In the genomic region with DNA sequence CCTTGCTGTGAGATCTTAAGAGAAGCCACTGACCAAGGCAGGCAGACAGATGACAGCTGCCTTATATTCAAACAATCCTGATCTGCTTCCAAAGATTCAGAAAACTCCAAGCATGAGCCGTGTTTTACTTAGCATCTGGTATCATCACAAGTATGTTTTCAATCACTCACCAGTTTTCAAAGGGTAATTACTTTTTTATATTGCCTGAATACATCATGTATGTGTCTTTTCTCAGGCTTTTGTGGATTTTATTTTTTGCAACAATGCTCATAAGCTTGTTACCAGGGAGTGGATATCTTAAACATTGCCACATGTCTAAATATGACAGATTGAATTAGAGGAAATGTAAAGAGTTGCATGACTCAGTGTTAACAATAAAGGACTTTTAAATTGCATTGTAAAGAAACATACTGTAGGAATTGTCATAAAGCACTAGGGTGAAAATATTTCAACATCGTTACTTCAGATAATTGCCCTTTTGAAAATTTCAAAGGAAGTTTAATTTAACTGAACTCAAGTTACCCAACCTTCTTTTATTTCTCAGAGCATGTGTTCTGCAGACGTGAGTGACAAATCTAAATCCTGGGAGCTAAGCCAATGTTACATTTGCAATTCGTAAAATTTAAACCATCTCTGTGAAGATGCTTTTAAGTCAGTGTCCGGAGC, we compare ENCODE assay signal across 17 cellular contexts.
DNase-seq lines count a peak whose midpoint lies in the region; ATAC-seq and TF ChIP-seq lines count a peak whose summit lies in the region.
"Had no signal": no experiment of that assay in that cellular context is flagged by ENCODE, and none has a peak within 500 bp of the region (broad histone marks: within the 10 kb centered on the region; RNA-seq: fewer than 3 reads in every experiment).

No MANE protein-coding gene starts in this region.

- no peaks in the 10 kb centered on the region for H3K9me3 ChIP-seq in transverse colon
- H3K9me3 ChIP-seq: ascending aorta, Peyer's patch, prostate gland, thoracic aorta had no signal

- TF ChIP-seq CTCF in foreskin fibroblast (IDR thresholded peaks at IDR 0.05; ENCODE audit: low read depth, low read length): no peak
- TF ChIP-seq CTCF in transverse colon (IDR thresholded peaks at IDR 0.05): no peak

- peaks cover 0 to 18% (median 5%) of the 10 kb centered on the region in 4 donors for H3K4me1 ChIP-seq in transverse colon
- H3K4me1 ChIP-seq: ascending aorta, Peyer's patch, prostate gland had no signal

- DNase-seq in SIG-M5 treated with dmso at 0.1 percent for 504 hours (lab: John Stamatoyannopoulos, UW; ENCODE audit: unreplicated experiment): peak; percentile 54
- DNase-seq in SIG-M5 (lab: John Stamatoyannopoulos, UW): no peak
- DNase-seq in foreskin fibroblast: peak; percentile 81 to 90
- DNase-seq in transverse colon: no peak
- no peak for DNase-seq in mucosa of gallbladder (ENCODE audit: low spot score)
- DNase-seq: activated T-cell treated with anti-CD3 and anti-CD28 coated beads, Interleukin-2, amount 50 U/mL, for 4 hours; AML-193; GDM1; Peyer's patch; WERI-Rb-1 had no signal

- no peak for TF ChIP-seq EP300 in transverse colon (IDR thresholded peaks at IDR 0.05; ENCODE audit: low read depth)

- 27 to 30% methylated on average over 5 of the region's 5 CpGs for WGBS in transverse colon (ENCODE audit: low coverage in 1 of 2), 2 donors

- intact Hi-C loops in transverse colon (cut with DNase I; ENCODE audit: low total_unique reads): no loop called here

- peak; percentile 87 for ATAC-seq in SK-N-SH treated with all-trans-retinoic acid at 6 μM for 48 hours
- ATAC-seq in HG03139 (IDR thresholded peaks at IDR 0.05; ENCODE audit: unreplicated experiment): no peak
- no peak for ATAC-seq in GM18867 (IDR thresholded peaks at IDR 0.05; ENCODE audit: unreplicated experiment)
- ATAC-seq: activated T-cell treated with anti-CD3 and anti-CD28 coated beads, Interleukin-2, amount 50 U/mL, for 4 hours; HepG2 had no signal

- in situ Hi-C loops in transverse colon (cut with MboI; ENCODE audit: low pct_ligation_motif_present in 1 of 4, low pct_unique_long_range_greater_than_20kb in 1 of 4, low sequenced_read_pairs in 3 of 4): no loop called here

- H3K27ac ChIP-seq in transverse colon: peak overlapping the region; percentile 11 to 26 (median 20)
- H3K27ac ChIP-seq: ascending aorta, Peyer's patch, prostate gland, thoracic aorta, WERI-Rb-1 had no signal

- no peaks in the 10 kb centered on the region for H3K27me3 ChIP-seq in transverse colon
- H3K27me3 ChIP-seq: ascending aorta, Peyer's patch had no signal

- H3K36me3 ChIP-seq in transverse colon: no peaks in the 10 kb centered on the region
- H3K36me3 ChIP-seq: ascending aorta, Peyer's patch, prostate gland, thoracic aorta, WERI-Rb-1 had no signal

- TF ChIP-seq POLR2A in transverse colon (IDR thresholded peaks at IDR 0.05): no peak

- H3K4me3 ChIP-seq in foreskin fibroblast (ENCODE audit: low read depth in 1 of 2, low read length in 2 of 2) (no peak overlapping the region), transverse colon (no peak overlapping the region)
- H3K4me3 ChIP-seq: ascending aorta, Peyer's patch, prostate gland, thoracic aorta had no signal

TF ChIP-seq in SK-N-SH treated with all-trans-retinoic acid at 6 μM for 48 hours, 23 proteins besides CTCF, POLR2A, EP300 and RAD21 (continues in another document):
- TF ChIP-seq, protein P1, sequence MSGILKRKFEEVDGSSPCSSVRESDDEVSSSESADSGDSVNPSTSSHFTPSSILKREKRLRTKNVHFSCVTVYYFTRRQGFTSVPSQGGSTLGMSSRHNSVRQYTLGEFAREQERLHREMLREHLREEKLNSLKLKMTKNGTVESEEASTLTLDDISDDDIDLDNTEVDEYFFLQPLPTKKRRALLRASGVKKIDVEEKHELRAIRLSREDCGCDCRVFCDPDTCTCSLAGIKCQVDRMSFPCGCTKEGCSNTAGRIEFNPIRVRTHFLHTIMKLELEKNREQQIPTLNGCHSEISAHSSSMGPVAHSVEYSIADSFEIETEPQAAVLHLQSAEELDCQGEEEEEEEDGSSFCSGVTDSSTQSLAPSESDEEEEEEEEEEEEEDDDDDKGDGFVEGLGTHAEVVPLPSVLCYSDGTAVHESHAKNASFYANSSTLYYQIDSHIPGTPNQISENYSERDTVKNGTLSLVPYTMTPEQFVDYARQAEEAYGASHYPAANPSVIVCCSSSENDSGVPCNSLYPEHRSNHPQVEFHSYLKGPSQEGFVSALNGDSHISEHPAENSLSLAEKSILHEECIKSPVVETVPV (CRISPR knock-in tag; IDR thresholded peaks at IDR 0.05): peak; percentile 76; the same call in 1 of the 2 replicates
- TF ChIP-seq ZFP3 (CRISPR knock-in tag; IDR thresholded peaks at IDR 0.05) (no peak), ESRRG (CRISPR knock-in tag; IDR thresholded peaks at IDR 0.05) (no peak), SNAI2 (CRISPR knock-in tag; IDR thresholded peaks at IDR 0.05) (no peak), ARNTL (CRISPR knock-in tag; IDR thresholded peaks at IDR 0.05; ENCODE audit: borderline replicate concordance, low read depth) (no peak), BACH2 (CRISPR knock-in tag; IDR thresholded peaks at IDR 0.05; ENCODE audit: borderline replicate concordance) (no peak; the same call in 1 of the 2 replicates), TCF4 (CRISPR knock-in tag; IDR thresholded peaks at IDR 0.05; ENCODE audit: borderline replicate concordance) (peak; percentile 89), ZFP30 (CRISPR knock-in tag; IDR thresholded peaks at IDR 0.05) (no peak), RARB (CRISPR knock-in tag; IDR thresholded peaks at IDR 0.05) (peak; percentile 38; the same call in 1 of the 2 replicates), OSR1 (CRISPR knock-in tag; IDR thresholded peaks at IDR 0.05) (no peak), PPARA (CRISPR knock-in tag; IDR thresholded peaks at IDR 0.05; ENCODE audit: borderline replicate concordance) (no peak), ZNF70 (CRISPR knock-in tag; IDR thresholded peaks at IDR 0.05) (peak; percentile 29; the same call in 1 of the 2 replicates), ISL1 (CRISPR knock-in tag; IDR thresholded peaks at IDR 0.05) (peak; percentile 92), ZC3H10 (CRISPR knock-in tag; IDR thresholded peaks at IDR 0.05) (0 out of 2 replicates have a peak, but pooled peaks have one; percentile 42), CSDC2 (CRISPR knock-in tag; IDR thresholded peaks at IDR 0.05) (no peak), GLIS3 (CRISPR knock-in tag; IDR thresholded peaks at IDR 0.05) (no peak; the same call in 1 of the 2 replicates), ZNF565 (CRISPR knock-in tag; conservative IDR thresholded peaks at IDR 0.05; ENCODE audit: low read depth) (no peak)
- TF ChIP-seq, protein P2, sequence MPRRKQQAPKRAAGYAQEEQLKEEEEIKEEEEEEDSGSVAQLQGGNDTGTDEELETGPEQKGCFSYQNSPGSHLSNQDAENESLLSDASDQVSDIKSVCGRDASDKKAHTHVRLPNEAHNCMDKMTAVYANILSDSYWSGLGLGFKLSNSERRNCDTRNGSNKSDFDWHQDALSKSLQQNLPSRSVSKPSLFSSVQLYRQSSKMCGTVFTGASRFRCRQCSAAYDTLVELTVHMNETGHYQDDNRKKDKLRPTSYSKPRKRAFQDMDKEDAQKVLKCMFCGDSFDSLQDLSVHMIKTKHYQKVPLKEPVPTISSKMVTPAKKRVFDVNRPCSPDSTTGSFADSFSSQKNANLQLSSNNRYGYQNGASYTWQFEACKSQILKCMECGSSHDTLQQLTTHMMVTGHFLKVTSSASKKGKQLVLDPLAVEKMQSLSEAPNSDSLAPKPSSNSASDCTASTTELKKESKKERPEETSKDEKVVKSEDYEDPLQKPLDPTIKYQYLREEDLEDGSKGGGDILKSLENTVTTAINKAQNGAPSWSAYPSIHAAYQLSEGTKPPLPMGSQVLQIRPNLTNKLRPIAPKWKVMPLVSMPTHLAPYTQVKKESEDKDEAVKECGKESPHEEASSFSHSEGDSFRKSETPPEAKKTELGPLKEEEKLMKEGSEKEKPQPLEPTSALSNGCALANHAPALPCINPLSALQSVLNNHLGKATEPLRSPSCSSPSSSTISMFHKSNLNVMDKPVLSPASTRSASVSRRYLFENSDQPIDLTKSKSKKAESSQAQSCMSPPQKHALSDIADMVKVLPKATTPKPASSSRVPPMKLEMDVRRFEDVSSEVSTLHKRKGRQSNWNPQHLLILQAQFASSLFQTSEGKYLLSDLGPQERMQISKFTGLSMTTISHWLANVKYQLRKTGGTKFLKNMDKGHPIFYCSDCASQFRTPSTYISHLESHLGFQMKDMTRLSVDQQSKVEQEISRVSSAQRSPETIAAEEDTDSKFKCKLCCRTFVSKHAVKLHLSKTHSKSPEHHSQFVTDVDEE (CRISPR knock-in tag; IDR thresholded peaks at IDR 0.05): peak; percentile 92
- TF ChIP-seq, protein P3, sequence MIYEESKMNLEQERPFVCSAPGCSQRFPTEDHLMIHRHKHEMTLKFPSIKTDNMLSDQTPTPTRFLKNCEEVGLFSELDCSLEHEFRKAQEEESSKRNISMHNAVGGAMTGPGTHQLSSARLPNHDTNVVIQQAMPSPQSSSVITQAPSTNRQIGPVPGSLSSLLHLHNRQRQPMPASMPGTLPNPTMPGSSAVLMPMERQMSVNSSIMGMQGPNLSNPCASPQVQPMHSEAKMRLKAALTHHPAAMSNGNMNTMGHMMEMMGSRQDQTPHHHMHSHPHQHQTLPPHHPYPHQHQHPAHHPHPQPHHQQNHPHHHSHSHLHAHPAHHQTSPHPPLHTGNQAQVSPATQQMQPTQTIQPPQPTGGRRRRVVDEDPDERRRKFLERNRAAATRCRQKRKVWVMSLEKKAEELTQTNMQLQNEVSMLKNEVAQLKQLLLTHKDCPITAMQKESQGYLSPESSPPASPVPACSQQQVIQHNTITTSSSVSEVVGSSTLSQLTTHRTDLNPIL (CRISPR knock-in tag; IDR thresholded peaks at IDR 0.05; ENCODE audit: low read depth): peak; percentile 59; the same call in 1 of the 2 replicates
- TF ChIP-seq, protein P4, sequence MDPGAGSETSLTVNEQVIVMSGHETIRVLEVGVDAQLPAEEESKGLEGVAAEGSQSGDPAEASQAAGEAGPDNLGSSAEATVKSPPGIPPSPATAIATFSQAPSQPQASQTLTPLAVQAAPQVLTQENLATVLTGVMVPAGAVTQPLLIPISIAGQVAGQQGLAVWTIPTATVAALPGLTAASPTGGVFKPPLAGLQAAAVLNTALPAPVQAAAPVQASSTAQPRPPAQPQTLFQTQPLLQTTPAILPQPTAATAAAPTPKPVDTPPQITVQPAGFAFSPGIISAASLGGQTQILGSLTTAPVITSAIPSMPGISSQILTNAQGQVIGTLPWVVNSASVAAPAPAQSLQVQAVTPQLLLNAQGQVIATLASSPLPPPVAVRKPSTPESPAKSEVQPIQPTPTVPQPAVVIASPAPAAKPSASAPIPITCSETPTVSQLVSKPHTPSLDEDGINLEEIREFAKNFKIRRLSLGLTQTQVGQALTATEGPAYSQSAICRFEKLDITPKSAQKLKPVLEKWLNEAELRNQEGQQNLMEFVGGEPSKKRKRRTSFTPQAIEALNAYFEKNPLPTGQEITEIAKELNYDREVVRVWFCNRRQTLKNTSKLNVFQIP (CRISPR knock-in tag; IDR thresholded peaks at IDR 0.05; ENCODE audit: borderline replicate concordance, low read depth): no peak

Comparison
In these comparisons a context has a peak if more than half of its experiments do, and no peak if none do; other contexts are left out.
1. DNase-seq: peak in SIG-M5 treated with dmso at 0.1 percent for 504 hours (single experiment) and foreskin fibroblast (2 of 2); none in SIG-M5 (single experiment), transverse colon (single experiment) and mucosa of gallbladder (single experiment).